8 cellular contexts compared by ENCODE assay signal in genomic region chr17:31095239-31096105, GRCh38. TPM values are rescaled to one million over a fixed set of nuclear protein-coding genes. Genes with fewer than 3 reads are reported as not detected.
DNase-seq lines count a peak whose midpoint lies in the region; ATAC-seq and TF ChIP-seq lines count a peak whose summit lies in the region.

No MANE protein-coding gene starts in this region.

- H3K36me3 ChIP-seq in Karpas-422 (ENCODE audit: insufficient read depth, low read length) (peaks cover 7% of the 10 kb centered on the region), iPS DF 6.9 (ENCODE audit: control insufficient read depth, insufficient read depth, low read length) (no peaks in the 10 kb centered on the region)

- H3K9ac ChIP-seq in Karpas-422 (ENCODE audit: low read length): peak overlapping the region; percentile 100

- H3K27ac Mint-ChIP-seq in brain: peak overlapping the region; percentile 96 to 99 (median 99)

- peaks cover 11% of the 10 kb centered on the region for H3K27me3 Mint-ChIP-seq in brain

- H3K9me3 ChIP-seq in AG04450 (ENCODE audit: control insufficient read depth, insufficient read depth, low read length) (no peaks in the 10 kb centered on the region; the same call in 1 of the 2 replicates), Karpas-422 (ENCODE audit: low read length) (no peaks in the 10 kb centered on the region), iPS DF 6.9 (ENCODE audit: control insufficient read depth, insufficient read depth, low read length) (no peaks in the 10 kb centered on the region)

- H2AFZ ChIP-seq in Karpas-422 (ENCODE audit: low read length): no peak overlapping the region

- peaks cover 26% of the 10 kb centered on the region for H3K4me1 ChIP-seq in Karpas-422 (ENCODE audit: low read length)
- H3K4me1 ChIP-seq in iPS DF 6.9 (ENCODE audit: control insufficient read depth, insufficient read depth, low read length): no peaks in the 10 kb centered on the region

- peak overlapping the region; percentile 81 for H3K4me3 ChIP-seq in AG04450 (ENCODE audit: low read depth, low read length)
- H3K4me3 ChIP-seq in Karpas-422 (ENCODE audit: low read length): peak overlapping the region; percentile 75
- H3K4me3 ChIP-seq in iPS DF 6.9 (ENCODE audit: low read length): peak overlapping the region; percentile 74
- peak overlapping the region; percentile 85 for H3K4me3 ChIP-seq in retinal pigment epithelial cell (ENCODE audit: low read length)

- H3K79me2 ChIP-seq in Karpas-422 (ENCODE audit: low read length): peaks cover 59% of the 10 kb centered on the region

- CTCF ChIA-PET in AG04450 (lab: Charles Lee): interaction anchor here (1.4 kb wide), 1 partner anchor 120 kb away, joined by 10 read pairs; no protein-coding TSS in a partner anchor

- H3K27me3 ChIP-seq in AG04450 (ENCODE audit: control insufficient read depth, insufficient read depth, low read length) (no peaks in the 10 kb centered on the region), Karpas-422 (ENCODE audit: low read length) (no peaks in the 10 kb centered on the region), iPS DF 6.9 (ENCODE audit: control insufficient read depth, insufficient read depth, low read length) (no peaks in the 10 kb centered on the region)

- DNase-seq in AG04450 (ENCODE audit: low read depth, low spot score) (no peak), Karpas-422 (peak; percentile 79), T-helper 1 cell (peak; percentile 10 to 17 (median 15)), iPS DF 6.9 (ENCODE audit: low read depth, low spot score) (peak; percentile 70), retinal pigment epithelial cell (ENCODE audit: low read depth) (no peak), mesenteric fat pad (ENCODE audit: low spot score) (no peak)

- H3K36me3 Mint-ChIP-seq in brain: peaks cover 22% of the 10 kb centered on the region

- no peaks in the 10 kb centered on the region for H3K9me2 ChIP-seq in Karpas-422 (replicated peaks; ENCODE audit: insufficient read depth, low read length)

- POLR2A ChIA-PET in AG04450 (lab: Yijun Ruan, JAX): interaction anchor here (0.6 to 1.3 kb wide), 9 partner anchors 18 to 263 kb away, joined by 3 to 13 read pairs (median 3); partner anchors contain the start of gene ATAD5

- TF ChIP-seq CTCF in AG04450 (IDR thresholded peaks at IDR 0.05; ENCODE audit: low read depth, low read length): no peak
- TF ChIP-seq CTCF in brain (conservative IDR thresholded peaks at IDR 0.05): no peak
- no peak for TF ChIP-seq CTCF in retinal pigment epithelial cell (conservative IDR thresholded peaks at IDR 0.05; ENCODE audit: low read depth, low read length)

- peak overlapping the region; percentile 93 to 99 (median 96) for H3K4me3 Mint-ChIP-seq in brain

- no peaks in the 10 kb centered on the region for H3K9me3 Mint-ChIP-seq in brain

- H4K20me1 ChIP-seq in Karpas-422 (ENCODE audit: insufficient read depth, low read depth, low read length): peaks cover 3% of the 10 kb centered on the region; the same call in 1 of the 2 replicates

- ATAC-seq in GM19023 (IDR thresholded peaks at IDR 0.05; ENCODE audit: unreplicated experiment): peak; percentile 23

- peak overlapping the region; percentile 95 for H3K4me2 ChIP-seq in Karpas-422 (ENCODE audit: low read depth, low read length, poor library complexity, severe bottlenecking)

- H3K27ac ChIP-seq in AG04450 (ENCODE audit: low read depth, low read length) (peak overlapping the region; percentile 85), Karpas-422 (ENCODE audit: low read length) (peak overlapping the region; percentile 93), iPS DF 6.9 (ENCODE audit: low read length) (no peak overlapping the region)

- no CpG with 5 or more reads among the region's 44 CpGs for WGBS in iPS DF 6.9 (ENCODE audit: insufficient coverage, insufficient read length)

- peaks cover 39% of the 10 kb centered on the region for H3K4me1 Mint-ChIP-seq in brain

RNA-seq across cellular contexts. Expression of gene NF1, which starts 0.7 kb away (rescaled TPM):
- 45.5 and 60.5 TPM in 2 replicates for polyA plus RNA-seq in AG04450 (2011; rRNA removed)
- polyA minus RNA-seq in AG04450 (2011; rRNA and poly(A)+ RNA removed): 145 and 208 TPM in 2 replicates
- total RNA-seq in Karpas-422 (2014; rRNA removed; shearing (Covaris generic); ENCODE audit: low replicate concordance): 56.6 and 164 TPM in 2 replicates
- polyA plus RNA-seq in brain (ENCODE audit: insufficient read depth, low read depth, low replicate concordance): 16.0 TPM
- total RNA-seq in mesenteric fat pad: 55.8 TPM

Comparison
In these comparisons a context has a peak if more than half of its experiments do, and no peak if none do; other contexts are left out.
1. DNase-seq: peak in Karpas-422 (single experiment), T-helper 1 cell (5 of 5) and iPS DF 6.9 (single experiment); none in AG04450 (single experiment), retinal pigment epithelial cell (single experiment) and mesenteric fat pad (single experiment).
2. Peak in every context shown above with its lines, with median percentiles within 50 percentile points of each other: H3K4me3 ChIP-seq.